33 cellular contexts compared by ENCODE assay signal in genomic region chr5:140713562-140714094, GRCh38. TPM values are rescaled to one million over a fixed set of nuclear protein-coding genes. Genes with fewer than 3 reads are reported as not detected.
"Had no signal": no experiment of that assay in that cellular context is flagged by ENCODE, and none has a peak within 500 bp of the region (broad histone marks: within the 10 kb centered on the region; RNA-seq: fewer than 3 reads in every experiment).

No MANE protein-coding gene starts in this region.

- H3K36me3 ChIP-seq: esophagus muscularis mucosa, gastroesophageal sphincter, heart left ventricle, left lung, neural progenitor cell, suprapubic skin, transverse colon, upper lobe of right lung, uterus had no signal

- H3K4me1 ChIP-seq: foreskin keratinocyte, neural progenitor cell, parathyroid adenoma, uterus had no signal

- H3K27me3 ChIP-seq: esophagus muscularis mucosa, foreskin keratinocyte, gastroesophageal sphincter, heart left ventricle, left lung, suprapubic skin, transverse colon, upper lobe of right lung, uterus had no signal

- H2AFZ ChIP-seq: neural progenitor cell, parathyroid adenoma had no signal

- H3K4me2 ChIP-seq: neural progenitor cell, smooth muscle cell had no signal

- H3K9me3 ChIP-seq: esophagus muscularis mucosa, gastroesophageal sphincter, heart left ventricle, left lung, mucosa of descending colon, suprapubic skin, transverse colon, upper lobe of right lung, uterus had no signal

- H3K9ac ChIP-seq: neural progenitor cell, parathyroid adenoma had no signal

- H3K79me2 ChIP-seq: parathyroid adenoma had no signal

- ATAC-seq: foreskin keratinocyte; gastroesophageal sphincter; heart left ventricle; left cardiac atrium; left lung; mucosa of descending colon; natural killer cell treated with Interleukin-12 subunit alpha and Interleukin-12 subunit beta and Interleukin-15 and Interleukin-18, amount 100 ng/mL, for 72 hours; sciatic nerve; stimulated activated naive CD8-positive, alpha-beta T cell treated with anti-CD3 and anti-CD28 coated beads, Interleukin-15, amount 100 ng/mL, for 72 hours; upper lobe of right lung had no signal

- H3K27ac ChIP-seq: esophagus muscularis mucosa, foreskin keratinocyte, gastroesophageal sphincter, heart left ventricle, left lung, neural progenitor cell, parathyroid adenoma, suprapubic skin, transverse colon, upper lobe of right lung, uterus had no signal

- H3K4me3 Mint-ChIP-seq: mesothelial cell of epicardium; natural killer cell treated with Interleukin-12 subunit alpha and Interleukin-12 subunit beta and Interleukin-15 and Interleukin-18, amount 100 ng/mL, for 72 hours; neural progenitor cell; stimulated activated naive CD8-positive, alpha-beta T cell treated with anti-CD3 and anti-CD28 coated beads, Interleukin-15, amount 100 ng/mL, for 72 hours had no signal

- FAIRE-seq: endothelial cell of umbilical vein, islet of Langerhans had no signal

- H3K9me3 Mint-ChIP-seq: mesothelial cell of epicardium; natural killer cell treated with Interleukin-12 subunit alpha and Interleukin-12 subunit beta and Interleukin-15 and Interleukin-18, amount 100 ng/mL, for 72 hours; stimulated activated naive CD8-positive, alpha-beta T cell treated with anti-CD3 and anti-CD28 coated beads, Interleukin-15, amount 100 ng/mL, for 72 hours had no signal

- H3K4me3 ChIP-seq: esophagus muscularis mucosa, gastroesophageal sphincter, heart left ventricle, left lung, mucosa of descending colon, neural progenitor cell, smooth muscle cell, suprapubic skin, transverse colon, upper lobe of right lung, uterus had no signal

- H3K27ac Mint-ChIP-seq: mesothelial cell of epicardium; naive B cell; natural killer cell treated with Interleukin-12 subunit alpha and Interleukin-12 subunit beta and Interleukin-15 and Interleukin-18, amount 100 ng/mL, for 72 hours; neural progenitor cell; progenitor cell of endocrine pancreas; stimulated activated naive CD8-positive, alpha-beta T cell treated with anti-CD3 and anti-CD28 coated beads, Interleukin-15, amount 100 ng/mL, for 72 hours had no signal

- H3K27me3 Mint-ChIP-seq: natural killer cell treated with Interleukin-12 subunit alpha and Interleukin-12 subunit beta and Interleukin-15 and Interleukin-18, amount 100 ng/mL, for 72 hours; stimulated activated naive CD8-positive, alpha-beta T cell treated with anti-CD3 and anti-CD28 coated beads, Interleukin-15, amount 100 ng/mL, for 72 hours had no signal

- H3K36me3 Mint-ChIP-seq: mesothelial cell of epicardium; natural killer cell treated with Interleukin-12 subunit alpha and Interleukin-12 subunit beta and Interleukin-15 and Interleukin-18, amount 100 ng/mL, for 72 hours had no signal

- DNase-seq: dermis blood vessel endothelial cell; effector memory CD4-positive, alpha-beta T cell; foreskin keratinocyte; heart left ventricle; hippocampal formation; left cardiac atrium; left lung; mesenchymal stem cell; mucosa of descending colon; naive B cell; stimulated activated CD4-positive, alpha-beta T cell treated with anti-CD3 and anti-CD28 coated beads, Interleukin-12 subunit alpha, Interleukin-12 subunit beta, amount 100 ng/mL, for 4 hours; stimulated activated CD4-positive, alpha-beta T cell treated with anti-CD3 and anti-CD28 coated beads, Interleukin-1b, Interleukin-23, amount 100 ng/mL, for 48 hours; stimulated activated CD4-positive, alpha-beta T cell treated with anti-CD3 and anti-CD28 coated beads, Interleukin-4, amount 100 ng/mL, for 1 hour; stimulated activated CD8-positive, alpha-beta memory T cell treated with anti-CD3 and anti-CD28 coated beads, Interleukin-4, amount 100 ng/mL, for 48 hours; stimulated activated naive CD4-positive, alpha-beta T cell; stimulated activated naive CD8-positive, alpha-beta T cell treated with anti-CD3 and anti-CD28 coated beads, Interleukin-15, amount 100 ng/mL, for 72 hours; transverse colon; upper lobe of right lung; uterus had no signal

RNA-seq across cellular contexts. Expression of gene DND1, which starts 40.3 kb away (rescaled TPM):
- total RNA-seq: epithelial cell of proximal tubule, osteoblast had no signal
